Comparison of ENCODE assay signal across 16 cellular contexts in the genomic region with DNA sequence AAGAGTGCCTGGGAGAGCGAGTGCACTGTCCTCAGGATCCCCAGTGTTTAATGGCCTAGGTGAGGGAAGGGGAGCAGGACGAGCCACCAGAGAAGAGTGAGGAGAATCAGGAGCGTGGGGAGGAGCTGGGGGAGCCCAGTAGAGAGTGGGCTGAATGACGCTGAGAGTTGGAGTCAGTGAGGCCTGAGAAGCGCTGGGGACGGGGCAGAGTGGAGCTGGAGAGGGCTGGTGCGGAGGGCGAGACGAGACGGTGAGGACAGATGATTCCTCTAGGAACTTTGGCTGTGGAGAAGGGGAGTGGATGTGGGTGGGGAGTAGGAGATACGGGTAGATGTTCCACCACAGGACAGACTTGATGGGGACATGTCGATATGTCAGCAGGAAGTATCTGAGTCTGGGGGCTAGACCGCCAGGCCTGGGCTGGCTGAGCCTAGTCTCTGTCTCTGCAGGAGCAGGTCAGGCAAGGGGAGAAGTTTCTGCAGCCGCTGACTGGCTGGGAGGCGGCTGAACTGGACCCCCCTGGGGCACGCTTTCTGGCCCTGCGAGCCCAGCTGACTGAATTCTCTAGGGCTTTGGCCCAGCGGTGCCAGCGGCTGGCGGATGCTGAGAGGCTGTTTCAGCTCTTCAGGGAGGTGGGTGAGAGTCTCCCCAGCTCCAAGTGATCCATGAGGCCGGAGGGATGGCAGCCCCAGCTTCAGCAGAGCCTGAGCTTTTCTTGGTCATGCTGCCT. TPM values are rescaled to one million over a fixed set of nuclear protein-coding genes. Genes with fewer than 3 reads are reported as not detected.
DNase-seq lines count a peak whose midpoint lies in the region; ATAC-seq, FAIRE-seq and TF ChIP-seq lines count a peak whose summit lies in the region.
"Had no signal": no experiment of that assay in that cellular context is flagged by ENCODE, and none has a peak within 500 bp of the region (broad histone marks: within the 10 kb centered on the region; RNA-seq: fewer than 3 reads in every experiment).

No MANE protein-coding gene starts in this region.

- H2BK15ac ChIP-seq in neuronal stem cell (ENCODE audit: low read length): peak overlapping the region; percentile 27

- H3K18ac ChIP-seq in neuronal stem cell (ENCODE audit: low read length): peak overlapping the region; percentile 9

- TF ChIP-seq CTCF in VCaP (conservative IDR thresholded peaks at IDR 0.05): no peak

- H3K14ac ChIP-seq in neuronal stem cell (ENCODE audit: low read length): no peak overlapping the region

- H3K36me3 ChIP-seq in BLaER1 (no peaks in the 10 kb centered on the region), neuronal stem cell (replicated peaks in 1 of 2; ENCODE audit: control insufficient read depth in 2 of 2, insufficient read depth in 2 of 2, low read length in 2 of 2) (no peaks in the 10 kb centered on the region)

- H4K20me1 ChIP-seq in BLaER1: no peaks in the 10 kb centered on the region

- H3K9me3 ChIP-seq in BLaER1 (no peaks in the 10 kb centered on the region), neuronal stem cell (replicated peaks in 1 of 2; ENCODE audit: control insufficient read depth in 2 of 2, insufficient read depth in 1 of 2, low read depth in 1 of 2, low read length in 2 of 2) (no peaks in the 10 kb centered on the region)
- H3K9me3 ChIP-seq: Caco-2 had no signal

- WGBS in neuronal stem cell (ENCODE audit: extremely low coverage in 2 of 2, insufficient read length in 2 of 2, insufficient replicate concordance in 1 of 2), 2 donors: no CpG with 5 or more reads among the region's 21 CpGs

- no peak for TF ChIP-seq POLR2A in GM12892 (IDR thresholded peaks at IDR 0.05; ENCODE audit: low read depth, low read length)

- H3K23ac ChIP-seq in neuronal stem cell (ENCODE audit: low read depth, low read length, poor library complexity): peak overlapping the region; percentile 5

- no peaks in the 10 kb centered on the region for H3K79me1 ChIP-seq in neuronal stem cell (ENCODE audit: low read depth, low read length)

- FAIRE-seq in GM12892 (lab: Jason Lieb, UNC): no peak

- no peak overlapping the region for H3K4ac ChIP-seq in neuronal stem cell (ENCODE audit: low read length)

- H2AFZ ChIP-seq in neuronal stem cell (ENCODE audit: low read length): no peak overlapping the region
- H2AFZ ChIP-seq: GM23248 had no signal

- H2BK5ac ChIP-seq in neuronal stem cell (ENCODE audit: low read length): no peak overlapping the region

- DNase-seq in COLO668 (lab: John Stamatoyannopoulos, UW; ENCODE audit: unreplicated experiment): peak; percentile 28
- DNase-seq in neuronal stem cell (ENCODE audit: low spot score): no peak
- DNase-seq in GM12892 (ENCODE audit: insufficient read length): no peak
- DNase-seq: KBM-7; NCI-H1048; NCI-H1694 treated with DMSO at 0.1 percent for 48 hours; NCI-H2171 treated with DMSO at 0.1 percent for 48 hours; NK-92 treated with Interleukin-12 subunit alpha and Interleukin-12 subunit beta, amount 100 ng/mL, for 24 hours; T-cell had no signal

- peak overlapping the region; percentile 83 for H3K4me2 ChIP-seq in BLaER1
- no peak overlapping the region for H3K4me2 ChIP-seq in neuronal stem cell (ENCODE audit: insufficient read depth, low read length, poor library complexity, severe bottlenecking)

- H3K27ac ChIP-seq in BLaER1: peak overlapping the region; percentile 38
- peak overlapping the region; percentile 44 for H3K27ac ChIP-seq in VCaP
- no peak overlapping the region for H3K27ac ChIP-seq in neuronal stem cell (replicated peaks; ENCODE audit: low read length)
- H3K27ac ChIP-seq: GM23248, HL-60 had no signal

- peaks cover 35% of the 10 kb centered on the region for H3K4me1 ChIP-seq in BLaER1
- H3K4me1 ChIP-seq in neuronal stem cell (ENCODE audit: control insufficient read depth in 2 of 2, insufficient read depth in 1 of 2, low read depth in 1 of 2, low read length in 2 of 2): no peaks in the 10 kb centered on the region

- H3K9ac ChIP-seq in BLaER1 (peak overlapping the region; percentile 51), neuronal stem cell (ENCODE audit: low read depth, low read length, poor library complexity) (no peak overlapping the region)
- H3K9ac ChIP-seq: GM23248 had no signal

- no peak overlapping the region for H3K4me3 ChIP-seq in BLaER1
- no peak overlapping the region for H3K4me3 ChIP-seq in neuronal stem cell (ENCODE audit: low read length in 2 of 2)
- H3K4me3 ChIP-seq: GM23248 had no signal

- no peak overlapping the region for H2BK12ac ChIP-seq in neuronal stem cell (ENCODE audit: low read length)

- H2BK120ac ChIP-seq in neuronal stem cell (ENCODE audit: low read depth, low read length): no peak overlapping the region

- H4K8ac ChIP-seq in neuronal stem cell (ENCODE audit: low read depth, low read length): no peak overlapping the region

- ATAC-seq in HG02840 (IDR thresholded peaks at IDR 0.05; ENCODE audit: low FRiP score, unreplicated experiment) (no peak), GM18858 (IDR thresholded peaks at IDR 0.05; ENCODE audit: unreplicated experiment) (no peak)
- ATAC-seq: T-cell had no signal

- H3K27me3 ChIP-seq in BLaER1 (no peaks in the 10 kb centered on the region), neuronal stem cell (ENCODE audit: control insufficient read depth in 3 of 3, insufficient read depth in 3 of 3, low read depth in 1 of 3, low read length in 3 of 3) (peaks cover 0 to 57% (median 7%) of the 10 kb centered on the region in 3 experiments)

- peak overlapping the region; percentile 49 for H2AK5ac ChIP-seq in neuronal stem cell (ENCODE audit: low read depth, low read length)

- no peak overlapping the region for H4K91ac ChIP-seq in neuronal stem cell (ENCODE audit: low read depth, low read length, poor library complexity)

RNA-seq across cellular contexts. Expression of gene PLEKHG4, which starts 4.7 kb away (rescaled TPM):
- 2.4 TPM for polyA plus RNA-seq in neuronal stem cell (2013, experiment 1 of 2)
- 3.0 TPM for polyA plus RNA-seq in neuronal stem cell (2013, experiment 2 of 2)
- 0.32 TPM for polyA plus RNA-seq in GM12892 (2012; ENCODE audit: missing spikeins)

RNA-seq across cellular contexts. Expression of gene SLC9A5, which starts 35.2 kb away (rescaled TPM):
- 2.6 TPM for polyA plus RNA-seq in neuronal stem cell (2013, experiment 1 of 2)
- 2.3 TPM for polyA plus RNA-seq in neuronal stem cell (2013, experiment 2 of 2)
- polyA plus RNA-seq in GM12892 (2012; ENCODE audit: missing spikeins): 4.4 TPM

RNA-seq across cellular contexts. Expression of gene FHOD1, which starts 36.7 kb away (rescaled TPM):
- polyA plus RNA-seq in neuronal stem cell (2013, experiment 1 of 2): 15.0 TPM
- 14.0 TPM for polyA plus RNA-seq in neuronal stem cell (2013, experiment 2 of 2)
- 26.1 TPM for polyA plus RNA-seq in GM12892 (2012; ENCODE audit: missing spikeins)

RNA-seq across cellular contexts. Expression of gene KCTD19, which starts 42.5 kb away (rescaled TPM):
- 1.4 TPM for polyA plus RNA-seq in neuronal stem cell (2013, experiment 1 of 2)
- 1.3 TPM for polyA plus RNA-seq in neuronal stem cell (2013, experiment 2 of 2)
- polyA plus RNA-seq in GM12892 (2012; ENCODE audit: missing spikeins): 0.06 TPM
- polyA plus RNA-seq: GM23248 had no signal

RNA-seq across cellular contexts. Expression of gene LRRC36, which starts 42.6 kb away (rescaled TPM):
- polyA plus RNA-seq in neuronal stem cell (2013, experiment 1 of 2): 0.10 TPM
- polyA plus RNA-seq in neuronal stem cell (2013, experiment 2 of 2): 0.15 TPM
- not detected for polyA plus RNA-seq in GM12892 (2012; ENCODE audit: missing spikeins)
- polyA plus RNA-seq: GM23248 had no signal
